13 cellular contexts compared by ENCODE assay signal in the genomic region with DNA sequence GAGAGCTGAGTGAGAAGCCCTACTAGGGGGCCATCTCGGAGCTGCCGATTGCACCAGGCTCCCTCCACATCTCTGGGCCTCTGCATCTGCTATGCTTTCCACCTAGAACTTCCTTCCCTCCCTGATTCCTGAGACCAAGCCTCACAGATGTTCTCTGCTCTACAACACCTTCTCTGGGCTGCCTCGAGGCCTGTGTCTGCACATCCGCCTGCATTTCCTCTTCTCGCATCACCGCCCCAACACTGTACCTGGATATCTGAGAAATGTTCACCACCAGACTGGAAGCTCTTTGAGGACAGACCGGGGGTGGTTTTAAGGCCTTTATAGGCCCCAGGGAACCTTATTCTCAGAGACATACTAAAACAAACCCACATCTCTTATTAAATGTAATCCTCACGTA. TPM values are rescaled to one million over a fixed set of nuclear protein-coding genes. Genes with fewer than 3 reads are reported as not detected.
A peak's percentile ranks its signal among the peaks of the same experiment; 100 is the strongest.
DNase-seq lines count a peak whose midpoint lies in the region; ATAC-seq and TF ChIP-seq lines count a peak whose summit lies in the region.
"Had no signal": no experiment of that assay in that cellular context is flagged by ENCODE, and none has a peak within 500 bp of the region (broad histone marks: within the 10 kb centered on the region; RNA-seq: fewer than 3 reads in every experiment).

No MANE protein-coding gene starts in this region.

- DNase-seq in activated B cell treated with CpG ODN at 0.5 μM for 24 hours = no peak
- DNase-seq in immature natural killer cell = no peak
- no peak for DNase-seq in stimulated activated naive B cell treated with anti-CD40 and anti-IgM and Interleukin-4, amounts not matched to agents 10 μg/mL and 1 μg/mL and 100 μg/mL, for 72 hours
- no peak for DNase-seq in glomerular visceral epithelial cell (ENCODE audit: extremely low spot score)
- no peak for DNase-seq in SKM-1 treated with dmso at 0.1 percent for 144 hours (lab: John Stamatoyannopoulos, UW; ENCODE audit: unreplicated experiment)
- no peak for DNase-seq in NOMO-1 treated with DMSO at 0.1 percent for 48 hours (lab: John Stamatoyannopoulos, UW; ENCODE audit: unreplicated experiment)
- DNase-seq: amniotic stem cell, COR-L47, midbrain, NCI-H1436 treated with DMSO at 0.1 percent for 48 hours, NCI-H748 treated with DMSO at 0.1 percent for 48 hours had no signal

- ATAC-seq in activated B cell treated with CpG ODN at 0.5 μM for 24 hours (ENCODE audit: low read depth) = no peak
- no peak for ATAC-seq in stimulated activated naive B cell treated with anti-CD40 and anti-IgM and Interleukin-4, amounts not matched to agents 10 μg/mL and 1 μg/mL and 100 μg/mL, for 72 hours (replicated peaks)

- no peak for TF ChIP-seq CTCF in activated B cell treated with CpG ODN at 0.5 μM for 24 hours (IDR thresholded peaks at IDR 0.05)

- CTCF ChIA-PET in activated B cell treated with CpG ODN at 0.5 μM for 24 hours (lab: Charles Lee) = interaction anchor here (1.2 kb wide), 1 partner anchor 12 kb away, joined by 3 read pairs; no protein-coding TSS in a partner anchor

- H3K27ac ChIP-seq in HUES64 (ENCODE audit: low read depth, low read length) = peak overlapping the region; percentile 69

- no peak overlapping the region for H3K9ac ChIP-seq in HUES64 (ENCODE audit: low read depth, low read length)

- 94% methylated on average over 7 of the region's 8 CpGs for WGBS in HUES64

- H3K36me3 ChIP-seq in HUES64 (ENCODE audit: insufficient read depth, low read length) = 0 out of 2 replicates have a peak, but pooled peaks cover 5% of the 10 kb centered on the region

- no peak overlapping the region for H3K4me3 Mint-ChIP-seq in activated B cell treated with CpG ODN at 0.5 μM for 24 hours
- no peak overlapping the region for H3K4me3 Mint-ChIP-seq in immature natural killer cell
- H3K4me3 Mint-ChIP-seq in stimulated activated naive B cell treated with anti-CD40 and anti-IgM and Interleukin-4, amounts not matched to agents 10 μg/mL and 1 μg/mL and 100 μg/mL, for 72 hours = no peak overlapping the region

- H3K9me3 Mint-ChIP-seq in activated B cell treated with CpG ODN at 0.5 μM for 24 hours (no peaks in the 10 kb centered on the region), immature natural killer cell (no peaks in the 10 kb centered on the region)
- H3K9me3 Mint-ChIP-seq in stimulated activated naive B cell treated with anti-CD40 and anti-IgM and Interleukin-4, amounts not matched to agents 10 μg/mL and 1 μg/mL and 100 μg/mL, for 72 hours = no peaks in the 10 kb centered on the region

- H3K9me3 ChIP-seq in HUES64 (ENCODE audit: insufficient read depth, low read depth, low read length) = no peaks in the 10 kb centered on the region

- no peaks in the 10 kb centered on the region for H3K27me3 Mint-ChIP-seq in activated B cell treated with CpG ODN at 0.5 μM for 24 hours
- H3K27me3 Mint-ChIP-seq in immature natural killer cell (ENCODE audit: low read depth in 3 of 3) = peaks cover 0 to 3% (median 0%) of the 10 kb centered on the region in 3 donors
- no peaks in the 10 kb centered on the region for H3K27me3 Mint-ChIP-seq in stimulated activated naive B cell treated with anti-CD40 and anti-IgM and Interleukin-4, amounts not matched to agents 10 μg/mL and 1 μg/mL and 100 μg/mL, for 72 hours

- H3K27me3 ChIP-seq in HUES64 (ENCODE audit: insufficient read depth, low read length) = no peaks in the 10 kb centered on the region

- H3K36me3 Mint-ChIP-seq in activated B cell treated with CpG ODN at 0.5 μM for 24 hours (ENCODE audit: low read depth) (peaks cover 3% of the 10 kb centered on the region), immature natural killer cell (peaks cover 3 to 9% (median 4%) of the 10 kb centered on the region in 3 donors)
- peaks cover 0 to 3% of the 10 kb centered on the region in 2 donors for H3K36me3 Mint-ChIP-seq in stimulated activated naive B cell treated with anti-CD40 and anti-IgM and Interleukin-4, amounts not matched to agents 10 μg/mL and 1 μg/mL and 100 μg/mL, for 72 hours

- H3K4me3 ChIP-seq in HUES64 (ENCODE audit: low read length) = no peak overlapping the region
- H3K4me3 ChIP-seq: K562 had no signal

- H3K4me1 Mint-ChIP-seq in activated B cell treated with CpG ODN at 0.5 μM for 24 hours (peaks cover 33% of the 10 kb centered on the region), immature natural killer cell (peaks cover 31 to 37% of the 10 kb centered on the region in 2 donors)
- H3K4me1 Mint-ChIP-seq in stimulated activated naive B cell treated with anti-CD40 and anti-IgM and Interleukin-4, amounts not matched to agents 10 μg/mL and 1 μg/mL and 100 μg/mL, for 72 hours = peaks cover 31 to 48% of the 10 kb centered on the region in 2 donors

- H3K4me1 ChIP-seq in HUES64 (ENCODE audit: insufficient read depth, low read length) = peaks cover 39% of the 10 kb centered on the region

- intact Hi-C loops in activated B cell treated with CpG ODN at 0.5 μM for 24 hours (cut with micrococcal nuclease) = no loop called here

- POLR2A ChIA-PET in activated B cell treated with CpG ODN at 0.5 μM for 24 hours (lab: Charles Lee) = no interaction called here

- peak overlapping the region; percentile 30 for H3K27ac Mint-ChIP-seq in activated B cell treated with CpG ODN at 0.5 μM for 24 hours
- H3K27ac Mint-ChIP-seq in immature natural killer cell = peak overlapping the region in 5 of 6 donors; percentile 10 to 66 (median 58)
- H3K27ac Mint-ChIP-seq in stimulated activated naive B cell treated with anti-CD40 and anti-IgM and Interleukin-4, amounts not matched to agents 10 μg/mL and 1 μg/mL and 100 μg/mL, for 72 hours = peak overlapping the region; percentile 59

RNA-seq across cellular contexts. Expression of a gene that starts 20.7 kb away (rescaled TPM):
- polyA plus RNA-seq in HUES64 (2013, experiment 1 of 2) = 45.4 TPM
- polyA plus RNA-seq in HUES64 (2013, experiment 2 of 2) = 57.3 TPM
- 6.7 and 7.5 TPM in 2 replicates for total RNA-seq in activated B cell treated with CpG ODN at 0.5 μM for 24 hours
- polyA plus RNA-seq in immature natural killer cell = 10 to 100 TPM; 41.0 to 51.5 (median 45.5) TPM

RNA-seq across cellular contexts. Expression of a gene that starts 53.8 kb away (rescaled TPM):
- 17.3 TPM for polyA plus RNA-seq in HUES64 (2013, experiment 1 of 2)
- 22.5 TPM for polyA plus RNA-seq in HUES64 (2013, experiment 2 of 2)
- 19.3 and 20.9 TPM in 2 replicates for total RNA-seq in activated B cell treated with CpG ODN at 0.5 μM for 24 hours
- 10 to 100 TPM; 32.3 to 44.9 (median 36.2) TPM for polyA plus RNA-seq in immature natural killer cell

RNA-seq across cellular contexts. Expression of a gene that starts 53.9 kb away (rescaled TPM):
- 4.2 TPM for polyA plus RNA-seq in HUES64 (2013, experiment 1 of 2)
- polyA plus RNA-seq in HUES64 (2013, experiment 2 of 2) = 3.9 TPM
- total RNA-seq in activated B cell treated with CpG ODN at 0.5 μM for 24 hours = 5.8 and 7.5 TPM in 2 replicates
- polyA plus RNA-seq in immature natural killer cell = 1 to 10 TPM; 1.4 to 10.0 (median 7.1) TPM
